ENCODE assay signal across 8 cellular contexts in the genomic region with DNA sequence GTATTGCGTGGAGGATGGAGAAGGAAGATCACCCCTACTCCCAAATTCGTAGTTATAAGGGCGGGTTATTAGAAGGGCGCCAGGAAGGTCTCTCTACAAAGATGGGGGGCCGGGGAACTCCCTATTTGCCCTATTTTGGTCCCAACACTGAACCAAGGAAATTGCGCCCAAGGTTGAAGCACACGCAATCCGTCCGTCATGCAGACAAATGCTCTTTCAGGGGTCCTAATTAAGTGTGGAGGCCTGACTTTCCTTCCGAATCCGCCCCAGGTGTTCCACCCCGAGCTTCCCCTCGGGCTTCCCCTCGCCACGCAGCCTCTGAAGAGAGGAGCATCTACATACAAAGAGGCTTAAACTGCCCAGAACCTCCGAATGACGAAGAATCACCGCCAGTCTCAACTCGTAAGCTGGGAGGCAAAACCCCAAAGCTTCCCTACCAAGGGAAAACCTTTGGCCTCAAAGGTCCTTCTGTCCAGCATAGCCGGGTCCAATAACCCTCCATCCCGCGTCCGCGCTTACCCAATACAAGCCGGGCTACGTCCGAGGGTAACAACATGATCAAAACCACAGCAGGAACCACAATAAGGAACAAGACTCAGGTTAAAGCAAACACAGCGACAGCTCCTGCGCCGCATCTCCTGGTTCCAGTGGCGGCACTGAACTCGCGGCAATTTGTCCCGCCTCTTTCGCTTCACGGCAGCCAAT. TPM values are rescaled to one million over a fixed set of nuclear protein-coding genes. Genes with fewer than 3 reads are reported as not detected.
DNase-seq lines count a peak whose midpoint lies in the region; ATAC-seq, FAIRE-seq and TF ChIP-seq lines count a peak whose summit lies in the region.

Gene NPAT, minus strand, starts transcription at position 658 of the 705 bp plus-strand sequence. Its CDS starts 102 bp downstream, at position 556.

- POLR2A ChIA-PET in PC-3 (lab: Charles Lee; ENCODE audit: unreplicated experiment) = interaction anchor here (0.5 to 1.0 kb wide), 4 partner anchors 89 to 384 kb away, joined by 3 to 4 read pairs (median 3); no protein-coding TSS in a partner anchor

- no peaks in the 10 kb centered on the region for H3F3A ChIP-seq in PC-3 (ENCODE audit: low read length, unreplicated experiment)

- BruUV-seq in PC-3 (replicated peaks; lab: Mats Ljungman, UMichigan) = TSS peak; percentile 77

- H3K9ac ChIP-seq in PC-3 (ENCODE audit: low read length) = peak within 1 kb of the TSS; percentile 94
- H3K9ac ChIP-seq in mucosa of stomach (ENCODE audit: low read length) = peak within 1 kb of the TSS; percentile 91

- H3K36me3 ChIP-seq in BE2C (no peaks in the 10 kb centered on the region; the same call in 1 of the 2 replicates), PC-3 (ENCODE audit: low read depth, low read length) (no peaks in the 10 kb centered on the region), mucosa of stomach (ENCODE audit: control insufficient read depth, insufficient read depth, low read length) (no peaks in the 10 kb centered on the region)

- H4K20me1 ChIP-seq in PC-3 (ENCODE audit: low read length) = peaks cover 11% of the 10 kb centered on the region

- peak within 1 kb of the TSS; percentile 94 for H3K4me3 ChIP-seq in BE2C (ENCODE audit: low read depth, low read length)
- H3K4me3 ChIP-seq in PC-3 (ENCODE audit: low read length) = peak within 1 kb of the TSS; percentile 83
- peak within 1 kb of the TSS; percentile 86 for H3K4me3 ChIP-seq in coronary artery
- H3K4me3 ChIP-seq in mucosa of stomach (ENCODE audit: low read length) = peak within 1 kb of the TSS; percentile 73

- H3K9me3 ChIP-seq in BE2C (no peaks in the 10 kb centered on the region), PC-3 (ENCODE audit: low read length) (no peaks in the 10 kb centered on the region), mucosa of stomach (ENCODE audit: control insufficient read depth, low read length) (no peaks in the 10 kb centered on the region)

- peak within 1 kb of the TSS; percentile 93 for H3K4me2 ChIP-seq in PC-3 (ENCODE audit: low read length)

- H3K4me1 ChIP-seq in BE2C (no peaks in the 10 kb centered on the region), PC-3 (ENCODE audit: insufficient read depth, low read length) (peaks cover 47% of the 10 kb centered on the region), mucosa of stomach (ENCODE audit: control insufficient read depth, insufficient read depth, low read length) (peaks cover 15% of the 10 kb centered on the region)

- H3K27me3 ChIP-seq in BE2C (no peaks in the 10 kb centered on the region), PC-3 (ENCODE audit: low read length) (no peaks in the 10 kb centered on the region), mucosa of stomach (ENCODE audit: control insufficient read depth, insufficient read depth, low read length) (no peaks in the 10 kb centered on the region)

- intact Hi-C loops in PC-3 (cut with micrococcal nuclease) = loop anchor here (1.0 to 5.0 kb wide), 5 partner anchors 101 to 433 kb away; partner anchors contain the start of genes ACAT1, C11orf65, EXPH5 and POGLUT3

- TF ChIP-seq CTCF in BE2C (IDR thresholded peaks at IDR 0.05; ENCODE audit: low read depth, low read length) = no peak
- no peak for TF ChIP-seq CTCF in PC-3 (conservative IDR thresholded peaks at IDR 0.05; ENCODE audit: low read depth, low read length)
- no peak for TF ChIP-seq CTCF in coronary artery (IDR thresholded peaks at IDR 0.05)

- H3K79me2 ChIP-seq in PC-3 (ENCODE audit: low read length) = peaks cover 86% of the 10 kb centered on the region

- peak; percentile 0 for ATAC-seq in GM19467 (IDR thresholded peaks at IDR 0.05; ENCODE audit: unreplicated experiment)
- ATAC-seq in PC-3 = no peak
- no peak for ATAC-seq in GM18519 (IDR thresholded peaks at IDR 0.05; ENCODE audit: low FRiP score, unreplicated experiment)

- H3K27ac ChIP-seq in PC-3 (ENCODE audit: low read length) = peak within 1 kb of the TSS; percentile 77
- H3K27ac ChIP-seq in coronary artery = peak within 1 kb of the TSS; percentile 93 to 95

- CTCF ChIA-PET in PC-3 (lab: Charles Lee) = interaction anchor here (0.5 to 1.4 kb wide), 2 partner anchors 104 to 410 kb away, joined by 3 to 4 read pairs; no protein-coding TSS in a partner anchor

- no peaks in the 10 kb centered on the region for H3K9me2 ChIP-seq in PC-3 (replicated peaks; ENCODE audit: low read length)

- DNase-seq in BE2C (no peak), PC-3 (no peak), coronary artery (ENCODE audit: low spot score) (no peak), urothelium cell line (ENCODE audit: low spot score) (peak; percentile 8), NCI-H524 treated with DMSO at 0.1 percent for 48 hours (lab: John Stamatoyannopoulos, UW) (no peak)

- H2AFZ ChIP-seq in PC-3 (ENCODE audit: low read length) = peak within 1 kb of the TSS; percentile 92

- FAIRE-seq in urothelium cell line (lab: Jason Lieb, UNC) = no peak

RNA-seq across cellular contexts. Expression of gene NPAT, which starts in this region (rescaled TPM):
- polyA plus RNA-seq in BE2C (2012; ENCODE audit: insufficient read depth, insufficient read length, low read depth) = 7.2 TPM
- 15.6 and 19.6 TPM in 2 replicates for total RNA-seq in PC-3 (2014; rRNA removed)
